28 cellular contexts compared by ENCODE assay signal in genomic region chr15:73383310-73384185, GRCh38. TPM values are rescaled to one million over a fixed set of nuclear protein-coding genes. Genes with fewer than 3 reads are reported as not detected.
DNase-seq lines count a peak whose midpoint lies in the region; ATAC-seq, FAIRE-seq and TF ChIP-seq lines count a peak whose summit lies in the region.
"Had no signal": no experiment of that assay in that cellular context is flagged by ENCODE, and none has a peak within 500 bp of the region (broad histone marks: within the 10 kb centered on the region; RNA-seq: fewer than 3 reads in every experiment).

No MANE protein-coding gene starts in this region.

- TF ChIP-seq EP300 in H1 (IDR thresholded peaks at IDR 0.05; ENCODE audit: borderline replicate concordance in 1 of 2, low read depth in 2 of 2, low read length in 2 of 2), result no peak

- H3K27me3 ChIP-seq in H7 (ENCODE audit: control insufficient read depth, insufficient read depth, low read length) (no peaks in the 10 kb centered on the region), H1 (replicated peaks in 1 of 4; ENCODE audit: control insufficient read depth in 3 of 4, extremely low read depth in 1 of 4, insufficient read depth in 3 of 4, low read length in 3 of 4) (no peaks in the 10 kb centered on the region; a peak in 1 of 7 replicates), left ventricle myocardium inferior (ENCODE audit: low read depth) (peaks cover 17% of the 10 kb centered on the region), osteoblast (ENCODE audit: insufficient read depth, low read length) (peaks cover 8% of the 10 kb centered on the region)

- DNase-seq in H7, result peak; percentile 3
- DNase-seq in H1 (ENCODE audit: low read depth in 1 of 2, low spot score in 2 of 2), result no peak
- DNase-seq in left ventricle myocardium inferior, result no peak
- peak; percentile 51 for DNase-seq in osteoblast (ENCODE audit: insufficient read length, low spot score, missing footprints)
- DNase-seq in NCI-H146 treated with DMSO at 0.1 percent for 48 hours (lab: John Stamatoyannopoulos, UW; ENCODE audit: unreplicated experiment), result no peak
- no peak for DNase-seq in NCI-H1694 (lab: John Stamatoyannopoulos, UW)
- DNase-seq: 8988T; Calu3; CD8-positive, alpha-beta memory T cell; DMS153; GOT3; NCI-H1105; NCI-H146; NCI-H2081; NCI-H2171; NCI-H345; NCI-H774; SHP77 had no signal

- H3K23ac ChIP-seq in H1 (ENCODE audit: insufficient read length), result no peak overlapping the region

- no peak overlapping the region for H3K4me3 ChIP-seq in H7 (ENCODE audit: insufficient read depth, low read depth, low read length)
- no peak overlapping the region for H3K4me3 ChIP-seq in H1 (ENCODE audit: extremely low read depth in 1 of 4, insufficient read depth in 2 of 4, low read depth in 3 of 4, low read length in 4 of 4)
- no peak overlapping the region for H3K4me3 ChIP-seq in left ventricle myocardium inferior
- H3K4me3 ChIP-seq in osteoblast (ENCODE audit: insufficient read depth, low read length), result no peak overlapping the region

- no peak for TF ChIP-seq RAD21 in H1 (IDR thresholded peaks at IDR 0.05 in 1 of 2, conservative IDR thresholded peaks at IDR 0.05 in 1 of 2; ENCODE audit: low read depth in 2 of 2, low read length in 2 of 2)

- H3K79me2 ChIP-seq in H1 (ENCODE audit: control insufficient read depth in 1 of 2, insufficient read depth in 2 of 2, low read length in 2 of 2) (no peaks in the 10 kb centered on the region), osteoblast (ENCODE audit: insufficient read depth, low read length) (no peaks in the 10 kb centered on the region)

- CTCF ChIA-PET in H1 (lab: Charles Lee; ENCODE audit: partially characterized antibody), result no interaction called here

- no peak overlapping the region for H2BK5ac ChIP-seq in H1 (ENCODE audit: low read depth, low read length)

- FAIRE-seq in H1 (lab: Jason Lieb, UNC), result no peak
- FAIRE-seq: GM12891, RCC 7860 had no signal

- no peak overlapping the region for H3K4me2 ChIP-seq in H1 (ENCODE audit: insufficient read depth in 1 of 2, low read depth in 2 of 2, low read length in 2 of 2)
- H3K4me2 ChIP-seq in osteoblast (ENCODE audit: insufficient read depth, low read length), result no peak overlapping the region
- H3K4me2 ChIP-seq: KMS-11 had no signal

- no peak overlapping the region for H3K56ac ChIP-seq in H1 (replicated peaks; ENCODE audit: insufficient read length, low read depth, low read length)

- H3K79me1 ChIP-seq in H1 (ENCODE audit: low read depth, low read length), result no peaks in the 10 kb centered on the region

- H4K20me1 ChIP-seq in H1 (replicated peaks in 1 of 2; ENCODE audit: control insufficient read depth in 1 of 2, insufficient read depth in 2 of 2, low read length in 2 of 2), result no peaks in the 10 kb centered on the region
- no peaks in the 10 kb centered on the region for H4K20me1 ChIP-seq in osteoblast (ENCODE audit: insufficient read depth, low read length)

- intact Hi-C loops in left ventricle myocardium inferior (cut with micrococcal nuclease), result no loop called here

- ATAC-seq in HG03097 (IDR thresholded peaks at IDR 0.05; ENCODE audit: low FRiP score, unreplicated experiment) (no peak), HG02840 (IDR thresholded peaks at IDR 0.05; ENCODE audit: low FRiP score, unreplicated experiment) (no peak)

- no peak overlapping the region for H4K5ac ChIP-seq in H1 (ENCODE audit: insufficient read length, low read depth, low read length)

- H2AFZ ChIP-seq in H1 (ENCODE audit: low read length) (no peak overlapping the region), osteoblast (ENCODE audit: low read length) (no peak overlapping the region)

- no peak overlapping the region for H3K18ac ChIP-seq in H1 (ENCODE audit: extremely low read depth, low read length)

- H2BK15ac ChIP-seq in H1 (ENCODE audit: low read length), result 0 out of 2 replicates have a peak overlapping the region, but pooled peaks have one; percentile 31

- no peak overlapping the region for H2AK5ac ChIP-seq in H1 (ENCODE audit: low read depth, low read length)

- H2BK120ac ChIP-seq in H1 (replicated peaks; ENCODE audit: low read depth, low read length), result no peak overlapping the region

- H3K9me3 ChIP-seq in H1 (ENCODE audit: insufficient read depth in 2 of 2, low read depth in 1 of 2, low read length in 1 of 2) (peaks cover 3 to 11% of the 10 kb centered on the region in 2 experiments; a peak in 1 of 4 replicates), left ventricle myocardium inferior (replicated peaks) (peaks cover 16% of the 10 kb centered on the region), osteoblast (ENCODE audit: low read depth, low read length) (peaks cover 3% of the 10 kb centered on the region)

- no peak overlapping the region for H4K8ac ChIP-seq in H1 (ENCODE audit: extremely low read depth, insufficient read depth, low read length)

- H3K4me1 ChIP-seq in H1 (replicated peaks in 1 of 4; ENCODE audit: control insufficient read depth in 3 of 4, insufficient read depth in 4 of 4, low read length in 3 of 4), result peaks cover 6 to 24% (median 15%) of the 10 kb centered on the region in 4 experiments
- H3K4me1 ChIP-seq in left ventricle myocardium inferior, result peaks cover 11% of the 10 kb centered on the region
- peaks cover 5% of the 10 kb centered on the region for H3K4me1 ChIP-seq in osteoblast (ENCODE audit: insufficient read depth, low read length)

- peak overlapping the region; percentile 45 for H4K91ac ChIP-seq in H1 (replicated peaks; ENCODE audit: insufficient read length, low read length)

- H2BK20ac ChIP-seq in H1 (ENCODE audit: low read length), result no peak overlapping the region; the same call in 1 of the 2 replicates

- H3K36me3 ChIP-seq in H7 (replicated peaks; ENCODE audit: control insufficient read depth, insufficient read depth, low read length) (no peaks in the 10 kb centered on the region), H1 (ENCODE audit: control insufficient read depth in 2 of 4, insufficient read depth in 4 of 4, low read length in 3 of 4) (no peaks in the 10 kb centered on the region), left ventricle myocardium inferior (no peaks in the 10 kb centered on the region), osteoblast (ENCODE audit: insufficient read depth, low read length) (no peaks in the 10 kb centered on the region)

- no peak overlapping the region for H3K4ac ChIP-seq in H1 (replicated peaks; ENCODE audit: insufficient read length, low read depth, low read length)

- 92% methylated on average over 9 of the region's 9 CpGs; no CpG with 5 or more reads in 1 of the 2 experiments for WGBS in H1 (ENCODE audit: extremely low coverage in 1 of 2, insufficient coverage in 1 of 2, insufficient read length in 1 of 2, insufficient replicate concordance in 2 of 2, low coverage in 1 of 2, low lambda C conversion rate in 2 of 2, missing lambda C conversion rate in 1 of 2), 2 experiments

- TF ChIP-seq POLR2A in H1 (IDR thresholded peaks at IDR 0.05; ENCODE audit: control extremely low read depth in 1 of 2, low read depth in 2 of 2, low read length in 2 of 2), result no peak

- TF ChIP-seq CTCF in H1 (IDR thresholded peaks at IDR 0.05; ENCODE audit: control extremely low read depth in 1 of 3, insufficient read depth in 1 of 3, low read depth in 1 of 3, low read length in 3 of 3) (no peak), left ventricle myocardium inferior (IDR thresholded peaks at IDR 0.05; ENCODE audit: borderline replicate concordance) (no peak), osteoblast (IDR thresholded peaks at IDR 0.05; ENCODE audit: extremely low read depth, low read depth, low read length) (no peak)

- no peaks in the 10 kb centered on the region for H3K23me2 ChIP-seq in H1 (ENCODE audit: low read depth, low read length)

- no peak overlapping the region for H3K9ac ChIP-seq in H1 (replicated peaks in 1 of 4; ENCODE audit: extremely low read depth in 1 of 4, low read depth in 3 of 4, low read length in 3 of 4)
- H3K9ac ChIP-seq: KMS-11 had no signal

- H3K27ac ChIP-seq in H1 (ENCODE audit: low read depth, low read length) (no peak overlapping the region), left ventricle myocardium inferior (replicated peaks) (peak overlapping the region; percentile 39), osteoblast (ENCODE audit: low read depth, low read length) (no peak overlapping the region)
- H3K27ac ChIP-seq: C4-2B, HL-60, KMS-11 had no signal

- peak overlapping the region; percentile 39; the same call in 1 of the 2 replicates for H2BK12ac ChIP-seq in H1 (ENCODE audit: low read depth, low read length)

- POLR2A ChIA-PET in H1 (lab: Charles Lee; ENCODE audit: partially characterized antibody), result interaction anchor here (1.0 kb wide), 1 partner anchor 9 kb away, joined by 3 read pairs; no protein-coding TSS in a partner anchor

- H3K14ac ChIP-seq in H1 (ENCODE audit: insufficient read length), result no peak overlapping the region

TF ChIP-seq in H1, 55 proteins besides CTCF, POLR2A, EP300 and RAD21 (continues in another document):
- no peak for TF ChIP-seq GTF2F1 (IDR thresholded peaks at IDR 0.05; ENCODE audit: borderline replicate concordance, low read depth, low read length)
- no peak for TF ChIP-seq MAFK (IDR thresholded peaks at IDR 0.05; ENCODE audit: low read depth, low read length)
- no peak for TF ChIP-seq CTBP2 (IDR thresholded peaks at IDR 0.05; ENCODE audit: borderline replicate concordance, insufficient read depth, insufficient read length, low read length)

RNA-seq across cellular contexts. Expression of gene HCN4, which starts 14.8 kb away (rescaled TPM):
- total RNA-seq in H7 (2014; rRNA removed; shearing (Covaris generic)), result 5.2 and 8.3 TPM in 2 replicates
- 8.5 and 9.3 TPM in 2 replicates for total RNA-seq in H1 (2021; fragmentation: NEBNext Ultra II Directional; extraction: Animal tissue kit (Norgen Biotek cat#: 25700))
- polyA plus RNA-seq in H1 (2011; rRNA removed), result 3.7 and 4.1 TPM in 2 replicates
- 1.8 TPM for polyA plus RNA-seq in H1 (2011; cell fraction: cytosol; rRNA removed)
- 4.5 TPM for polyA plus RNA-seq in H1 (2011; cell fraction: nucleus; rRNA removed)
- polyA plus RNA-seq in H1 (2012, experiment 1 of 2), result 8.5 to 11.8 TPM (median 9.7 TPM) in 4 replicates
- polyA plus RNA-seq in H1 (2012, experiment 2 of 2), result 8.7 TPM
- 5.8 TPM for polyA plus RNA-seq in H1 (2013, experiment 1 of 2)
- polyA plus RNA-seq in H1 (2013, experiment 2 of 2), result 6.7 TPM
- 5.0 and 5.7 TPM in 2 replicates for polyA minus RNA-seq in H1 (2011; rRNA and poly(A)+ RNA removed)
- 4.4 TPM for polyA minus RNA-seq in H1 (2011; cell fraction: cytosol; rRNA and poly(A)+ RNA removed)
- 7.2 TPM for polyA minus RNA-seq in H1 (2011; cell fraction: nucleus; rRNA and poly(A)+ RNA removed)
- total RNA-seq in left ventricle myocardium inferior (21.9 TPM), osteoblast (not detected in 2 replicates)
- total RNA-seq: G401, HT-29 had no signal
- polyA plus RNA-seq: AG04450; CD8-positive, alpha-beta memory T cell had no signal

RNA-seq across cellular contexts. Expression of gene REC114, which starts 59.4 kb away (rescaled TPM):
- total RNA-seq in H7 (2014; rRNA removed; shearing (Covaris generic)), result not detected in 2 replicates
- total RNA-seq in H1 (2021; fragmentation: NEBNext Ultra II Directional; extraction: Animal tissue kit (Norgen Biotek cat#: 25700)), result not detected in 2 replicates
- 0.12 TPM in 1 of 2 replicates, not detected in the other for polyA plus RNA-seq in H1 (2011; rRNA removed)
- 0.10 TPM for polyA plus RNA-seq in H1 (2011; cell fraction: cytosol; rRNA removed)
- not detected for polyA plus RNA-seq in H1 (2011; cell fraction: nucleus; rRNA removed)
- polyA plus RNA-seq in H1 (2012, experiment 1 of 2), result not detected in 4 replicates
- not detected for polyA plus RNA-seq in H1 (2012, experiment 2 of 2)
- not detected for polyA plus RNA-seq in H1 (2013, experiment 1 of 2)
- not detected for polyA plus RNA-seq in H1 (2013, experiment 2 of 2)
- not detected in 2 replicates for polyA minus RNA-seq in H1 (2011; rRNA and poly(A)+ RNA removed)
- polyA minus RNA-seq in H1 (2011; cell fraction: cytosol; rRNA and poly(A)+ RNA removed), result not detected
- not detected for polyA minus RNA-seq in H1 (2011; cell fraction: nucleus; rRNA and poly(A)+ RNA removed)
- total RNA-seq in left ventricle myocardium inferior (1.4 TPM), osteoblast (not detected in 2 replicates)
- total RNA-seq: Calu3; CD8-positive, alpha-beta memory T cell; G401; HT-29 had no signal
- polyA plus RNA-seq: AG04450; CD8-positive, alpha-beta memory T cell had no signal

Comparison
In these comparisons a context has a peak if more than half of its experiments do, and no peak if none do; other contexts are left out.
1. DNase-seq: peak in H7 (single experiment) and osteoblast (single experiment); none in H1 (0 of 2), left ventricle myocardium inferior (single experiment), NCI-H146 treated with DMSO at 0.1 percent for 48 hours (single experiment) and NCI-H1694 (single experiment).